Comparison of ENCODE assay signal across 14 cellular contexts in genomic region chr13:64697226-64697625, GRCh38.
"Had no signal": no experiment of that assay in that cellular context is flagged by ENCODE, and none has a peak within 500 bp of the region (broad histone marks: within the 10 kb centered on the region; RNA-seq: fewer than 3 reads in every experiment).

No MANE protein-coding gene starts in this region.

- H3K4me3 ChIP-seq: gastrocnemius medialis, heart right ventricle, spleen, tibial nerve, upper lobe of right lung, vagina had no signal

- H3K27me3 ChIP-seq: gastrocnemius medialis, heart right ventricle, spleen, tibial nerve, upper lobe of right lung, vagina had no signal

- DNase-seq: cortex of kidney; erythroblast; gastrocnemius medialis; heart right ventricle; hypothalamus; islet precursor cell; natural killer cell; spleen; stimulated activated CD4-positive, alpha-beta T cell treated with anti-CD3 and anti-CD28 coated beads, Interleukin-15, amount 100 ng/mL, for 24 hours; stimulated activated CD4-positive, alpha-beta T cell treated with anti-CD3 and anti-CD28 coated beads, Interleukin-1b, Interleukin-23, amount 100 ng/mL, for 48 hours; stimulated activated CD4-positive, alpha-beta T cell treated with anti-CD3 and anti-CD28 coated beads, Interleukin-4, amount 100 ng/mL, for 24 hours; upper lobe of right lung had no signal

- H3K9me3 ChIP-seq: gastrocnemius medialis, tibial nerve, upper lobe of right lung, vagina had no signal

- H3K36me3 ChIP-seq: gastrocnemius medialis, heart right ventricle, spleen, tibial nerve, upper lobe of right lung, vagina had no signal

- H3K4me1 ChIP-seq: gastrocnemius medialis, heart right ventricle, spleen, tibial nerve, upper lobe of right lung, vagina had no signal
